Comparison of ENCODE assay signal across 1 cellular context in the genomic region with DNA sequence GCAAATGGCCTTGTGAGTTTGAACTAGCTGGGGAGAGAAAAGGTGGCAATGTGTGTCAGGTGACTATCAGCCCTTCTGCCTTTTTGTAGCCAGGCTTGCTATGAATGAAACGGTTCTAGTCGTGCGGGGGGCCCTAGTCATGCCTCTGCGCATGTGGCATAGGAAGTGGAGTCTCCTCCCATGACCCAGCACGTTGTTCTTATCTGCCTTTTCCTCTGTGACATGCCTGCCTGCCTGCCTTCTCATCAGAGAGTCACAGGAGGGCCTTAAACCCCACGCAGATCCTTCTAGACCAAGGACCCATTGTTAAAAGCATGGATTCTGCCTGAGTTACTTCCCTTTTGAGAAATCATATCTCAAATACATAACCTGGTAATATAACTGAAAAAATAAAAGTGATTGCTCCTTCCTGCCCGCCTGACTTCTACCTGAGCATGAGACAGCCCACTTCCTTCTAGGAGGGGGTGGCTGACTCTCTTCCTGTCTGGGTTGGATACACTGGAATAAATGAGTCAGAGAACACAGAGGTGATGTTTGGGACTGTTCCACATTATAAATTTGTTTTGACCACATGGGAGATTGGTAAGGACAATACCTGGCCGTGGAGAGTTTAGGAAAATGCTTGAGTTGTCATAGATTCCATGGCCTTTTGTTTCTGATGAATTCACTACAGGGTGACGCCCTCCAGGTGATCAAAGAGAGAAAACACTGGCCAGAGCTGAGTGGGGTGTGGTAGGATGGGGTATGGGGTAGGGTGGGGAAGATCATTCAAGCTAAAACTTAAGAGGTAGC.
TF ChIP-seq lines count a peak whose summit lies in the region.

No MANE protein-coding gene starts in this region.

TF ChIP-seq in K562, 482 proteins besides CTCF, POLR2A, EP300 and RAD21 (continued from another document and continues in another):
- TF ChIP-seq, protein P1, sequence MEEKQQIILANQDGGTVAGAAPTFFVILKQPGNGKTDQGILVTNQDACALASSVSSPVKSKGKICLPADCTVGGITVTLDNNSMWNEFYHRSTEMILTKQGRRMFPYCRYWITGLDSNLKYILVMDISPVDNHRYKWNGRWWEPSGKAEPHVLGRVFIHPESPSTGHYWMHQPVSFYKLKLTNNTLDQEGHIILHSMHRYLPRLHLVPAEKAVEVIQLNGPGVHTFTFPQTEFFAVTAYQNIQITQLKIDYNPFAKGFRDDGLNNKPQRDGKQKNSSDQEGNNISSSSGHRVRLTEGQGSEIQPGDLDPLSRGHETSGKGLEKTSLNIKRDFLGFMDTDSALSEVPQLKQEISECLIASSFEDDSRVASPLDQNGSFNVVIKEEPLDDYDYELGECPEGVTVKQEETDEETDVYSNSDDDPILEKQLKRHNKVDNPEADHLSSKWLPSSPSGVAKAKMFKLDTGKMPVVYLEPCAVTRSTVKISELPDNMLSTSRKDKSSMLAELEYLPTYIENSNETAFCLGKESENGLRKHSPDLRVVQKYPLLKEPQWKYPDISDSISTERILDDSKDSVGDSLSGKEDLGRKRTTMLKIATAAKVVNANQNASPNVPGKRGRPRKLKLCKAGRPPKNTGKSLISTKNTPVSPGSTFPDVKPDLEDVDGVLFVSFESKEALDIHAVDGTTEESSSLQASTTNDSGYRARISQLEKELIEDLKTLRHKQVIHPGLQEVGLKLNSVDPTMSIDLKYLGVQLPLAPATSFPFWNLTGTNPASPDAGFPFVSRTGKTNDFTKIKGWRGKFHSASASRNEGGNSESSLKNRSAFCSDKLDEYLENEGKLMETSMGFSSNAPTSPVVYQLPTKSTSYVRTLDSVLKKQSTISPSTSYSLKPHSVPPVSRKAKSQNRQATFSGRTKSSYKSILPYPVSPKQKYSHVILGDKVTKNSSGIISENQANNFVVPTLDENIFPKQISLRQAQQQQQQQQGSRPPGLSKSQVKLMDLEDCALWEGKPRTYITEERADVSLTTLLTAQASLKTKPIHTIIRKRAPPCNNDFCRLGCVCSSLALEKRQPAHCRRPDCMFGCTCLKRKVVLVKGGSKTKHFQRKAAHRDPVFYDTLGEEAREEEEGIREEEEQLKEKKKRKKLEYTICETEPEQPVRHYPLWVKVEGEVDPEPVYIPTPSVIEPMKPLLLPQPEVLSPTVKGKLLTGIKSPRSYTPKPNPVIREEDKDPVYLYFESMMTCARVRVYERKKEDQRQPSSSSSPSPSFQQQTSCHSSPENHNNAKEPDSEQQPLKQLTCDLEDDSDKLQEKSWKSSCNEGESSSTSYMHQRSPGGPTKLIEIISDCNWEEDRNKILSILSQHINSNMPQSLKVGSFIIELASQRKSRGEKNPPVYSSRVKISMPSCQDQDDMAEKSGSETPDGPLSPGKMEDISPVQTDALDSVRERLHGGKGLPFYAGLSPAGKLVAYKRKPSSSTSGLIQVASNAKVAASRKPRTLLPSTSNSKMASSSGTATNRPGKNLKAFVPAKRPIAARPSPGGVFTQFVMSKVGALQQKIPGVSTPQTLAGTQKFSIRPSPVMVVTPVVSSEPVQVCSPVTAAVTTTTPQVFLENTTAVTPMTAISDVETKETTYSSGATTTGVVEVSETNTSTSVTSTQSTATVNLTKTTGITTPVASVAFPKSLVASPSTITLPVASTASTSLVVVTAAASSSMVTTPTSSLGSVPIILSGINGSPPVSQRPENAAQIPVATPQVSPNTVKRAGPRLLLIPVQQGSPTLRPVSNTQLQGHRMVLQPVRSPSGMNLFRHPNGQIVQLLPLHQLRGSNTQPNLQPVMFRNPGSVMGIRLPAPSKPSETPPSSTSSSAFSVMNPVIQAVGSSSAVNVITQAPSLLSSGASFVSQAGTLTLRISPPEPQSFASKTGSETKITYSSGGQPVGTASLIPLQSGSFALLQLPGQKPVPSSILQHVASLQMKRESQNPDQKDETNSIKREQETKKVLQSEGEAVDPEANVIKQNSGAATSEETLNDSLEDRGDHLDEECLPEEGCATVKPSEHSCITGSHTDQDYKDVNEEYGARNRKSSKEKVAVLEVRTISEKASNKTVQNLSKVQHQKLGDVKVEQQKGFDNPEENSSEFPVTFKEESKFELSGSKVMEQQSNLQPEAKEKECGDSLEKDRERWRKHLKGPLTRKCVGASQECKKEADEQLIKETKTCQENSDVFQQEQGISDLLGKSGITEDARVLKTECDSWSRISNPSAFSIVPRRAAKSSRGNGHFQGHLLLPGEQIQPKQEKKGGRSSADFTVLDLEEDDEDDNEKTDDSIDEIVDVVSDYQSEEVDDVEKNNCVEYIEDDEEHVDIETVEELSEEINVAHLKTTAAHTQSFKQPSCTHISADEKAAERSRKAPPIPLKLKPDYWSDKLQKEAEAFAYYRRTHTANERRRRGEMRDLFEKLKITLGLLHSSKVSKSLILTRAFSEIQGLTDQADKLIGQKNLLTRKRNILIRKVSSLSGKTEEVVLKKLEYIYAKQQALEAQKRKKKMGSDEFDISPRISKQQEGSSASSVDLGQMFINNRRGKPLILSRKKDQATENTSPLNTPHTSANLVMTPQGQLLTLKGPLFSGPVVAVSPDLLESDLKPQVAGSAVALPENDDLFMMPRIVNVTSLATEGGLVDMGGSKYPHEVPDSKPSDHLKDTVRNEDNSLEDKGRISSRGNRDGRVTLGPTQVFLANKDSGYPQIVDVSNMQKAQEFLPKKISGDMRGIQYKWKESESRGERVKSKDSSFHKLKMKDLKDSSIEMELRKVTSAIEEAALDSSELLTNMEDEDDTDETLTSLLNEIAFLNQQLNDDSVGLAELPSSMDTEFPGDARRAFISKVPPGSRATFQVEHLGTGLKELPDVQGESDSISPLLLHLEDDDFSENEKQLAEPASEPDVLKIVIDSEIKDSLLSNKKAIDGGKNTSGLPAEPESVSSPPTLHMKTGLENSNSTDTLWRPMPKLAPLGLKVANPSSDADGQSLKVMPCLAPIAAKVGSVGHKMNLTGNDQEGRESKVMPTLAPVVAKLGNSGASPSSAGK (IDR thresholded peaks at IDR 0.05): peak; percentile 93
- TF ChIP-seq, protein P2, sequence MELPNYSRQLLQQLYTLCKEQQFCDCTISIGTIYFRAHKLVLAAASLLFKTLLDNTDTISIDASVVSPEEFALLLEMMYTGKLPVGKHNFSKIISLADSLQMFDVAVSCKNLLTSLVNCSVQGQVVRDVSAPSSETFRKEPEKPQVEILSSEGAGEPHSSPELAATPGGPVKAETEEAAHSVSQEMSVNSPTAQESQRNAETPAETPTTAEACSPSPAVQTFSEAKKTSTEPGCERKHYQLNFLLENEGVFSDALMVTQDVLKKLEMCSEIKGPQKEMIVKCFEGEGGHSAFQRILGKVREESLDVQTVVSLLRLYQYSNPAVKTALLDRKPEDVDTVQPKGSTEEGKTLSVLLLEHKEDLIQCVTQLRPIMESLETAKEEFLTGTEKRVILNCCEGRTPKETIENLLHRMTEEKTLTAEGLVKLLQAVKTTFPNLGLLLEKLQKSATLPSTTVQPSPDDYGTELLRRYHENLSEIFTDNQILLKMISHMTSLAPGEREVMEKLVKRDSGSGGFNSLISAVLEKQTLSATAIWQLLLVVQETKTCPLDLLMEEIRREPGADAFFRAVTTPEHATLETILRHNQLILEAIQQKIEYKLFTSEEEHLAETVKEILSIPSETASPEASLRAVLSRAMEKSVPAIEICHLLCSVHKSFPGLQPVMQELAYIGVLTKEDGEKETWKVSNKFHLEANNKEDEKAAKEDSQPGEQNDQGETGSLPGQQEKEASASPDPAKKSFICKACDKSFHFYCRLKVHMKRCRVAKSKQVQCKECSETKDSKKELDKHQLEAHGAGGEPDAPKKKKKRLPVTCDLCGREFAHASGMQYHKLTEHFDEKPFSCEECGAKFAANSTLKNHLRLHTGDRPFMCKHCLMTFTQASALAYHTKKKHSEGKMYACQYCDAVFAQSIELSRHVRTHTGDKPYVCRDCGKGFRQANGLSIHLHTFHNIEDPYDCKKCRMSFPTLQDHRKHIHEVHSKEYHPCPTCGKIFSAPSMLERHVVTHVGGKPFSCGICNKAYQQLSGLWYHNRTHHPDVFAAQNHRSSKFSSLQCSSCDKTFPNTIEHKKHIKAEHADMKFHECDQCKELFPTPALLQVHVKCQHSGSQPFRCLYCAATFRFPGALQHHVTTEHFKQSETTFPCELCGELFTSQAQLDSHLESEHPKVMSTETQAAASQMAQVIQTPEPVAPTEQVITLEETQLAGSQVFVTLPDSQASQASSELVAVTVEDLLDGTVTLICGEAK (IDR thresholded peaks at IDR 0.05): peak; percentile 35; the same call in 1 of the 2 replicates
- TF ChIP-seq, protein P2 (CRISPR knock-in tag; IDR thresholded peaks at IDR 0.05): no peak
- TF ChIP-seq DMBX1 (CRISPR knock-in tag; IDR thresholded peaks at IDR 0.05; ENCODE audit: borderline replicate concordance) (0 out of 2 replicates have a peak, but pooled peaks have one; percentile 53), NFIC (IDR thresholded peaks at IDR 0.05) (0 out of 2 replicates have a peak, but pooled peaks have one; percentile 8), ZKSCAN8 (CRISPR knock-in tag; IDR thresholded peaks at IDR 0.05) (0 out of 2 replicates have a peak, but pooled peaks have one; percentile 53), MEIS2 (IDR thresholded peaks at IDR 0.05; ENCODE audit: partially characterized antibody) (peak; percentile 44), CREM (IDR thresholded peaks at IDR 0.05; ENCODE audit: low read depth) (peak; percentile 62), JUN (IDR thresholded peaks at IDR 0.05; ENCODE audit: borderline replicate concordance, low read depth, low read length) (0 out of 2 replicates have a peak, but pooled peaks have one; percentile 39), JUN (CRISPR knock-in tag; IDR thresholded peaks at IDR 0.05; ENCODE audit: borderline replicate concordance) (no peak), DNMT1 (IDR thresholded peaks at IDR 0.05) (no peak), RNF2 (IDR thresholded peaks at IDR 0.05) (peak; percentile 57; the same call in 1 of the 2 replicates)
- TF ChIP-seq, protein P3, sequence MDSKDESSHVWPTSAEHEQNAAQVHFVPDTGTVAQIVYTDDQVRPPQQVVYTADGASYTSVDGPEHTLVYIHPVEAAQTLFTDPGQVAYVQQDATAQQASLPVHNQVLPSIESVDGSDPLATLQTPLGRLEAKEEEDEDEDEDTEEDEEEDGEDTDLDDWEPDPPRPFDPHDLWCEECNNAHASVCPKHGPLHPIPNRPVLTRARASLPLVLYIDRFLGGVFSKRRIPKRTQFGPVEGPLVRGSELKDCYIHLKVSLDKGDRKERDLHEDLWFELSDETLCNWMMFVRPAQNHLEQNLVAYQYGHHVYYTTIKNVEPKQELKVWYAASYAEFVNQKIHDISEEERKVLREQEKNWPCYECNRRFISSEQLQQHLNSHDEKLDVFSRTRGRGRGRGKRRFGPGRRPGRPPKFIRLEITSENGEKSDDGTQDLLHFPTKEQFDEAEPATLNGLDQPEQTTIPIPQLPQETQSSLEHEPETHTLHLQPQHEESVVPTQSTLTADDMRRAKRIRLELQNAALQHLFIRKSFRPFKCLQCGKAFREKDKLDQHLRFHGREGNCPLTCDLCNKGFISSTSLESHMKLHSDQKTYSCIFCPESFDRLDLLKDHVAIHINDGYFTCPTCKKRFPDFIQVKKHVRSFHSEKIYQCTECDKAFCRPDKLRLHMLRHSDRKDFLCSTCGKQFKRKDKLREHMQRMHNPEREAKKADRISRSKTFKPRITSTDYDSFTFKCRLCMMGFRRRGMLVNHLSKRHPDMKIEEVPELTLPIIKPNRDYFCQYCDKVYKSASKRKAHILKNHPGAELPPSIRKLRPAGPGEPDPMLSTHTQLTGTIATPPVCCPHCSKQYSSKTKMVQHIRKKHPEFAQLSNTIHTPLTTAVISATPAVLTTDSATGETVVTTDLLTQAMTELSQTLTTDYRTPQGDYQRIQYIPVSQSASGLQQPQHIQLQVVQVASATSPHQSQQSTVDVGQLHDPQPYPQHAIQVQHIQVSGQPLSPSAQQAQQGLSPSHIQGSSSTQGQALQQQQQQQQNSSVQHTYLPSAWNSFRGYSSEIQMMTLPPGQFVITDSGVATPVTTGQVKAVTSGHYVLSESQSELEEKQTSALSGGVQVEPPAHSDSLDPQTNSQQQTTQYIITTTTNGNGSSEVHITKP (IDR thresholded peaks at IDR 0.05; ENCODE audit: partially characterized antibody): peak; percentile 93
- TF ChIP-seq, protein P4, sequence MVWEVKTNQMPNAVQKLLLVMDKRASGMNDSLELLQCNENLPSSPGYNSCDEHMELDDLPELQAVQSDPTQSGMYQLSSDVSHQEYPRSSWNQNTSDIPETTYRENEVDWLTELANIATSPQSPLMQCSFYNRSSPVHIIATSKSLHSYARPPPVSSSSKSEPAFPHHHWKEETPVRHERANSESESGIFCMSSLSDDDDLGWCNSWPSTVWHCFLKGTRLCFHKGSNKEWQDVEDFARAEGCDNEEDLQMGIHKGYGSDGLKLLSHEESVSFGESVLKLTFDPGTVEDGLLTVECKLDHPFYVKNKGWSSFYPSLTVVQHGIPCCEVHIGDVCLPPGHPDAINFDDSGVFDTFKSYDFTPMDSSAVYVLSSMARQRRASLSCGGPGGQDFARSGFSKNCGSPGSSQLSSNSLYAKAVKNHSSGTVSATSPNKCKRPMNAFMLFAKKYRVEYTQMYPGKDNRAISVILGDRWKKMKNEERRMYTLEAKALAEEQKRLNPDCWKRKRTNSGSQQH (CRISPR knock-in tag; IDR thresholded peaks at IDR 0.05): peak; percentile 76; the same call in 1 of the 2 replicates
- TF ChIP-seq, protein P5, sequence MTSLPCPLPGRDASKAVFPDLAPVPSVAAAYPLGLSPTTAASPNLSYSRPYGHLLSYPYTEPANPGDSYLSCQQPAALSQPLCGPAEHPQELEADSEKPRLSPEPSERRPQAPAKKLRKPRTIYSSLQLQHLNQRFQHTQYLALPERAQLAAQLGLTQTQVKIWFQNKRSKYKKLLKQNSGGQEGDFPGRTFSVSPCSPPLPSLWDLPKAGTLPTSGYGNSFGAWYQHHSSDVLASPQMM (CRISPR knock-in tag; IDR thresholded peaks at IDR 0.05): no peak
